ENCODE assay signal across 2 cellular contexts in the genomic region with DNA sequence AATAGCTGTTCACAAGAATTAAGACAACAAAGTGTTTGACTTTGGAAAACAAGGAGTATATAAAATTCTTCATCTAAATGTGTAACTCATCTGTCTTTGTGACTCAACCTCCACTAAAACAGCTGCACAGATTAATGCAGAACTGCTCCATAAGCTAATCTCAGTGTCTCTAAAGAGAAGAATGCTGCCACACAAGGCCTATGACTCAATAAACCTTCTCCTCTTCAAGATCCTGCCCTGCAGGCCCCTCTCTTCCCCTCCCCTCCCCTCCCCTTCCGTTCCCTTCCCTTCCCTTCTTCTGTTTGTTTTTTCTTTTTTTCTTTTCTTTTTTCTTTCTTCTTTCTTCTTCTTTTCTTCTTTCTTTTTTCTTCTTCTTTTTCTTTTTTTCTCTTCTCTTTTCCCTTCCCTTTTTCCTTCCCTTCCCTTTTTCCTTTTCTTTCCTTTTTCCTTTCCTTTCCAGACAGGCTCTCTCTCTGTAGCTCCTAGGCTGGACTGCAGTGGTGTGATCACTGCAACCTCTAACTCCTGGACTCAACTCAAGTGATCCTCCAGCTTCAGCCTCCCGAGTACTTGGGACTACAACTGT.
TF ChIP-seq lines count a peak whose summit lies in the region.

No MANE protein-coding gene starts in this region.

TF ChIP-seq in IMR-90, 13 proteins besides CTCF, POLR2A, EP300 and RAD21:
- TF ChIP-seq RCOR1 (IDR thresholded peaks at IDR 0.05; ENCODE audit: insufficient replicate concordance, low read length) (no peak), CEBPB (IDR thresholded peaks at IDR 0.05; ENCODE audit: low read depth, low read length) (no peak), BHLHE40 (IDR thresholded peaks at IDR 0.05; ENCODE audit: low read depth, low read length) (no peak), RFX5 (IDR thresholded peaks at IDR 0.05; ENCODE audit: low read depth, low read length) (no peak), NFE2L2 (IDR thresholded peaks at IDR 0.05; ENCODE audit: low read depth, low read length) (no peak), MAFK (IDR thresholded peaks at IDR 0.05; ENCODE audit: low read depth, low read length) (no peak), FOS (IDR thresholded peaks at IDR 0.05; ENCODE audit: low read depth, low read length) (no peak)
- TF ChIP-seq, protein P1, sequence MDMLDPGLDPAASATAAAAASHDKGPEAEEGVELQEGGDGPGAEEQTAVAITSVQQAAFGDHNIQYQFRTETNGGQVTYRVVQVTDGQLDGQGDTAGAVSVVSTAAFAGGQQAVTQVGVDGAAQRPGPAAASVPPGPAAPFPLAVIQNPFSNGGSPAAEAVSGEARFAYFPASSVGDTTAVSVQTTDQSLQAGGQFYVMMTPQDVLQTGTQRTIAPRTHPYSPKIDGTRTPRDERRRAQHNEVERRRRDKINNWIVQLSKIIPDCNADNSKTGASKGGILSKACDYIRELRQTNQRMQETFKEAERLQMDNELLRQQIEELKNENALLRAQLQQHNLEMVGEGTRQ (IDR thresholded peaks at IDR 0.05; ENCODE audit: low read depth, low read length) = no peak
TF ChIP-seq in IMR-90: peak in this region for 0.

TF ChIP-seq in GM12891, 5 proteins besides CTCF, POLR2A, EP300 and RAD21:
- TF ChIP-seq SPI1 (IDR thresholded peaks at IDR 0.05; ENCODE audit: low read depth, low read length) (no peak), PAX5 (IDR thresholded peaks at IDR 0.05; ENCODE audit: insufficient read depth, low read length, severe bottlenecking) (no peak), TAF1 (IDR thresholded peaks at IDR 0.05; ENCODE audit: low read depth, low read length) (no peak), POU2F2 (IDR thresholded peaks at IDR 0.05; ENCODE audit: low read depth, low read length) (no peak), POLR2AphosphoS5 (IDR thresholded peaks at IDR 0.05; ENCODE audit: low read depth, low read length) (no peak)
TF ChIP-seq in GM12891: peak in this region for 0.
